8 cellular contexts compared by ENCODE assay signal in the genomic region with DNA sequence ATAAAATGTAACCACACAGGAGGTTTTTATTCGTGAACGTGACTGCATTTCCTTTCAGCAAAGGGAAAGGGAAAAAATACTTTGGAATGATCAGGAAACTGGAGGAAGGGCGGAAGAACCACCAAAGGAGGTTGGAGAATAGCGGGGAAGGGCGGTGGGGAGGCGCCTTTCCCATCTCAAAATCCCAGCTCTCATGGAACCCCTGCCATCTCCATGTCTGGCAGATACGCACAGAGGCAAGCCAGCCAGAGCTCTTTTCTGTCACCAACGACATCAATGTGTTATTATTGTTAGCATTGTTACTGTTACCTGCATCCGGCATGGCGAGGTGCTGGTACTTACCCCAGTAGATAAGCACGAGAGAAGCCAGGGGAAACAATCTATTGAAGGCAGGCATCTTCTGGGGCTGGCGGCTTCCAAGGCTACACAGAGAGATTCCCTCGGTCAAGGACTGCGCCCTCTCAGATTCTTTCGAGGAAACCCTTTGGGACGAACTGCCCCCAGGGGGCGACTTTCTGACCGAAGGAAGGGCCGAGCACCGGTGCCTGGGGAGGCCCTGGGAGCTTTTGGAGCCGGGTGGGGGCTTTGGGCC. TPM values are rescaled to one million over a fixed set of nuclear protein-coding genes. Genes with fewer than 3 reads are reported as not detected.
A peak's percentile ranks its signal among the peaks of the same experiment; 100 is the strongest.
DNase-seq lines count a peak whose midpoint lies in the region; ATAC-seq and TF ChIP-seq lines count a peak whose summit lies in the region.

No MANE protein-coding gene starts in this region.

- POLR2A ChIA-PET in WTC11 (lab: Charles Lee): interaction anchor here (0.7 to 1.4 kb wide), 2 partner anchors 18 to 43 kb away, joined by 3 read pairs; no protein-coding TSS in a partner anchor

- no peak for DNase-seq in activated naive CD4-positive, alpha-beta T cell treated with anti-CD3 and anti-CD28 coated beads, Interleukin-2, amount 10 ng/mL, durations not matched to agents 7 days and 5 days
- DNase-seq in activated naive CD4-positive, alpha-beta T cell treated with Interleukin-2 at 50 U/mL for 16 hours: no peak
- no peak for DNase-seq in WTC11 (ENCODE audit: low spot score)
- DNase-seq in iPS DF 6.9 (ENCODE audit: low read depth, low spot score): no peak
- DNase-seq in T1000 (lab: John Stamatoyannopoulos, UW): no peak
- DNase-seq in NCI-H2081 (lab: John Stamatoyannopoulos, UW): no peak

- no peak overlapping the region for H3K27ac Mint-ChIP-seq in activated naive CD4-positive, alpha-beta T cell treated with anti-CD3 and anti-CD28 coated beads, Interleukin-2, amount 10 ng/mL, durations not matched to agents 7 days and 5 days
- H3K27ac Mint-ChIP-seq in WTC11: no peak overlapping the region

- no peaks in the 10 kb centered on the region for H3K9me3 ChIP-seq in iPS DF 6.9 (ENCODE audit: control insufficient read depth, insufficient read depth, low read length)

- no peak overlapping the region for H3K27ac ChIP-seq in iPS DF 6.9 (ENCODE audit: low read length)
- peak overlapping the region; percentile 68 for H3K27ac ChIP-seq in temporal lobe (ENCODE audit: low read depth, low read length)

- H3K4me1 ChIP-seq in iPS DF 6.9 (ENCODE audit: control insufficient read depth, insufficient read depth, low read length): peaks cover 2% of the 10 kb centered on the region; the same call in 1 of the 2 replicates

- no CpG with 5 or more reads among the region's 21 CpGs for WGBS in iPS DF 6.9 (ENCODE audit: insufficient coverage, insufficient read length)

- no peaks in the 10 kb centered on the region for H3K36me3 ChIP-seq in iPS DF 6.9 (ENCODE audit: control insufficient read depth, insufficient read depth, low read length)

- peak overlapping the region; percentile 66 for H3K4me3 ChIP-seq in iPS DF 6.9 (ENCODE audit: low read length)

- H3K27me3 Mint-ChIP-seq in activated naive CD4-positive, alpha-beta T cell treated with anti-CD3 and anti-CD28 coated beads, Interleukin-2, amount 10 ng/mL, durations not matched to agents 7 days and 5 days: peaks cover 55% of the 10 kb centered on the region
- H3K27me3 Mint-ChIP-seq in WTC11 (ENCODE audit: low read depth): peaks cover 49% of the 10 kb centered on the region

- no peak for TF ChIP-seq CTCF in WTC11 (IDR thresholded peaks at IDR 0.05)

- peaks cover 8% of the 10 kb centered on the region; the same call in 1 of the 2 replicates for H3K27me3 ChIP-seq in iPS DF 6.9 (ENCODE audit: control insufficient read depth, insufficient read depth, low read length)

- peak; percentile 54 for ATAC-seq in WTC11
- ATAC-seq in GM18909 (IDR thresholded peaks at IDR 0.05; ENCODE audit: poor library complexity, unreplicated experiment): no peak

- H3K9me3 Mint-ChIP-seq in activated naive CD4-positive, alpha-beta T cell treated with anti-CD3 and anti-CD28 coated beads, Interleukin-2, amount 10 ng/mL, durations not matched to agents 7 days and 5 days: peaks cover 1% of the 10 kb centered on the region
- H3K9me3 Mint-ChIP-seq in WTC11: no peaks in the 10 kb centered on the region

- CTCF ChIA-PET in activated naive CD4-positive, alpha-beta T cell treated with anti-CD3 and anti-CD28 coated beads, Interleukin-2, amount 10 ng/mL, durations not matched to agents 7 days and 5 days (lab: Charles Lee): interaction anchor here (0.8 to 2.0 kb wide), 5 partner anchors 10 to 58 kb away, joined by 3 to 12 read pairs (median 4); no protein-coding TSS in a partner anchor
- CTCF ChIA-PET in WTC11 (lab: Charles Lee): interaction anchor here (0.6 to 3.1 kb wide), 15 partner anchors 10 to 536 kb away, joined by 3 to 42 read pairs (median 5); no protein-coding TSS in a partner anchor

- H3K36me3 Mint-ChIP-seq in activated naive CD4-positive, alpha-beta T cell treated with anti-CD3 and anti-CD28 coated beads, Interleukin-2, amount 10 ng/mL, durations not matched to agents 7 days and 5 days: no peaks in the 10 kb centered on the region
- H3K36me3 Mint-ChIP-seq in WTC11: no peaks in the 10 kb centered on the region

- peaks cover 10% of the 10 kb centered on the region for H3K4me1 Mint-ChIP-seq in activated naive CD4-positive, alpha-beta T cell treated with anti-CD3 and anti-CD28 coated beads, Interleukin-2, amount 10 ng/mL, durations not matched to agents 7 days and 5 days
- H3K4me1 Mint-ChIP-seq in WTC11: peaks cover 14% of the 10 kb centered on the region

- H3K4me3 Mint-ChIP-seq in activated naive CD4-positive, alpha-beta T cell treated with anti-CD3 and anti-CD28 coated beads, Interleukin-2, amount 10 ng/mL, durations not matched to agents 7 days and 5 days: peak overlapping the region; percentile 62
- H3K4me3 Mint-ChIP-seq in WTC11: peak overlapping the region; percentile 76

TF ChIP-seq in WTC11, 78 proteins besides CTCF, POLR2A, EP300 and RAD21:
- TF ChIP-seq FOXP1 (CRISPR knock-in tag; IDR thresholded peaks at IDR 0.05; ENCODE audit: borderline replicate concordance) (no peak), SP1 (CRISPR knock-in tag; conservative IDR thresholded peaks at IDR 0.05) (0 out of 2 replicates have a peak, but pooled peaks have one; percentile 20), ZNF121 (CRISPR knock-in tag; IDR thresholded peaks at IDR 0.05) (no peak)

RNA-seq across cellular contexts. Expression of a gene that starts 0.9 kb away (rescaled TPM):
- total RNA-seq in WTC11 (2021) (0.37 to 0.79 TPM (median 0.71 TPM) in 3 replicates), temporal lobe (81.4 TPM)

Comparison
In these comparisons a context has a peak if more than half of its experiments do, and no peak if none do; other contexts are left out.
1. RNA of a gene that starts 0.9 kb away (total RNA-seq): 81.4 TPM in temporal lobe (single experiment); 0.37 to 0.79 TPM in WTC11; every median in the first group is over 10 times any median in the second.